In the genomic region with DNA sequence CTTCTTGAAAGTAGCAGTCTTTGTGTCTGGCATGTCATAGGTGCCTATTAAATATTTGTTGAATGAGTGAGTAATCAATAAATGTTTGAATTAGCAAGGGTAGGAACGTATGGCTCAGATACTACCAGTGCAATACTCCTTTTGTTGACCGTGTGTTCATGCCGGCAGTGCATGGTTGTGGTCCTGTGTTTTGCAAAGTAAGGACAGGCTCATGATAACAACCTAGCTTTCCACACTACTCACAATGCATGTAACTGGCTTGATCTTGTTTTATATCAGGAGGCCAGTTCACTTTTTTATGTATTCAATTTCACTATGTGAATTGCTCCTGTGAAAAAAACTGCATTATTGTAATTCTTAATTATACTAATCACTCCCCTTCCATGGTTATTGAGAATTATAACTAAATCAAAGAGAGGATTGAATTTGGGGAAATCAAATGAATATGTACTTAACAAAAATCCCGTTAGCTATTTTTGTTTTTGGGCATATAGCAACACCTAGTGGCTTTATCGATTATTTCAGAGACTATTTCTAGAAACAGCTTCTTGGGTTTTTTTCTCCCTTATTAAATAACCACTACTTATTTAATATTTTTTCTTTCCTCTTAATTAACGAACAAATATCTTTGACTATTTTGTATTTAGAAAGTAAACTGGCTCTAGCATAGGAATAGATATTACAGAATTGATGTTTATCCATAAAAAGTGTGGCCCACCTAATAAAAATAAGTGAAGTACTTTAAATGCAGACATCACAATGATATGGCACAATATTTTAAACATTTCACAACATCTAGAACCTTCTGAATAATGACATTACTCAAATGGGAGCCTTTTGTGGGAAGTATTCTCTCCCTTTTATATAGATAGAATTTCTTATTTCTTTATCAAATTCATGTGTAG, we compare ENCODE assay signal across 8 cellular contexts.
DNase-seq lines count a peak whose midpoint lies in the region; ATAC-seq and TF ChIP-seq lines count a peak whose summit lies in the region.

No MANE protein-coding gene starts in this region.

- intact Hi-C loops in posterior cingulate gyrus (cut with DNase I) = loop anchor here (1.0 to 10.0 kb wide), 4 partner anchors 65 to 506 kb away; no protein-coding TSS in a partner anchor

- no peak for ATAC-seq in HG02981 (IDR thresholded peaks at IDR 0.05; ENCODE audit: unreplicated experiment)

- H3K9me3 Mint-ChIP-seq in nephron = no peaks in the 10 kb centered on the region

- peak; percentile 35 for DNase-seq in EH (ENCODE audit: low read depth)
- DNase-seq in NAMALWA (ENCODE audit: low spot score) = peak; percentile 51
- DNase-seq in cerebellum (ENCODE audit: low spot score) = peak; percentile 21
- DNase-seq in posterior cingulate gyrus = no peak
- DNase-seq in RPMI8226 = no peak
- DNase-seq in GM13976 (ENCODE audit: low spot score) = no peak

- H3K4me3 Mint-ChIP-seq in nephron = no peak overlapping the region

- peaks cover 9% of the 10 kb centered on the region for H3K4me1 Mint-ChIP-seq in nephron

- TF ChIP-seq CTCF in nephron (IDR thresholded peaks at IDR 0.05; ENCODE audit: unreplicated experiment in 3 of 3) (peak; percentile 40 to 67 (median 44)), GM13976 (IDR thresholded peaks at IDR 0.05; ENCODE audit: borderline replicate concordance, control extremely low read depth, extremely low read depth, insufficient read depth, missing control alignments) (no peak)

- in situ Hi-C loops in GM13976 (cut with MboI; ENCODE audit: low sequenced_read_pairs, unreplicated experiment) = no loop called here

- H3K27ac Mint-ChIP-seq in nephron = no peak overlapping the region

- no peaks in the 10 kb centered on the region for H3K27me3 Mint-ChIP-seq in nephron (ENCODE audit: low read depth)

- peaks cover 4% of the 10 kb centered on the region for H3K36me3 Mint-ChIP-seq in nephron (ENCODE audit: low read depth)

Comparison
In these comparisons a context has a peak if more than half of its experiments do, and no peak if none do; other contexts are left out.
1. DNase-seq: peak in EH (single experiment), NAMALWA (single experiment) and cerebellum (single experiment); none in posterior cingulate gyrus (0 of 10), RPMI8226 (single experiment) and GM13976 (single experiment).